ENCODE assay signal across 9 cellular contexts in genomic region chr13:113545455-113545930, GRCh38. TPM values are rescaled to one million over a fixed set of nuclear protein-coding genes. Genes with fewer than 3 reads are reported as not detected.
DNase-seq lines count a peak whose midpoint lies in the region; ATAC-seq and TF ChIP-seq lines count a peak whose summit lies in the region.
"Had no signal": no experiment of that assay in that cellular context is flagged by ENCODE, and none has a peak within 500 bp of the region (broad histone marks: within the 10 kb centered on the region; RNA-seq: fewer than 3 reads in every experiment).

No MANE protein-coding gene starts in this region.

- peaks cover 7% of the 10 kb centered on the region for H3K36me3 Mint-ChIP-seq in effector memory CD8-positive, alpha-beta T cell (ENCODE audit: insufficient read depth)

- DNase-seq in GM23248, result peak; percentile 56
- DNase-seq in astrocyte of the spinal cord (ENCODE audit: low read depth, low spot score), result peak; percentile 29
- DNase-seq in iris pigment epithelial cell (ENCODE audit: low read depth), result peak; percentile 50
- DNase-seq in skeletal muscle cell (ENCODE audit: low read depth), result peak; percentile 54
- DNase-seq in activated CD4-positive, CD25-positive, alpha-beta regulatory T cell (lab: John Stamatoyannopoulos, UW), result no peak
- no peak for DNase-seq in effector memory CD8-positive, alpha-beta T cell
- no peak for DNase-seq in KG1 (lab: John Stamatoyannopoulos, UW)
- no peak for DNase-seq in stimulated activated naive CD8-positive, alpha-beta T cell treated with anti-CD3 and anti-CD28 coated beads, Interleukin-15, amount 100 ng/mL, for 72 hours
- DNase-seq: MM.1S had no signal

- H3K4me1 Mint-ChIP-seq in effector memory CD8-positive, alpha-beta T cell (ENCODE audit: low read depth in 2 of 2), result peaks cover 7 to 12% of the 10 kb centered on the region in 2 donors
- H3K4me1 Mint-ChIP-seq in stimulated activated naive CD8-positive, alpha-beta T cell treated with anti-CD3 and anti-CD28 coated beads, Interleukin-15, amount 100 ng/mL, for 72 hours, result peaks cover 7% of the 10 kb centered on the region

- no peak overlapping the region for H3K4me3 ChIP-seq in GM23248
- H3K4me3 ChIP-seq in astrocyte of the spinal cord (ENCODE audit: low read depth, low read length), result no peak overlapping the region
- no peak overlapping the region for H3K4me3 ChIP-seq in skeletal muscle cell (ENCODE audit: low read depth, low read length)

- H3K79me2 ChIP-seq in GM23248 (ENCODE audit: insufficient read depth), result peaks cover 81% of the 10 kb centered on the region

- no peaks in the 10 kb centered on the region for H3F3A ChIP-seq in GM23248 (ENCODE audit: insufficient read depth)

- H3K27ac Mint-ChIP-seq in effector memory CD8-positive, alpha-beta T cell, result peak overlapping the region in 1 of 2 donors; percentile 69
- peak overlapping the region in 1 of 2 donors; percentile 88 for H3K27ac Mint-ChIP-seq in stimulated activated naive CD8-positive, alpha-beta T cell treated with anti-CD3 and anti-CD28 coated beads, Interleukin-15, amount 100 ng/mL, for 72 hours

- no peaks in the 10 kb centered on the region for H3K9me3 ChIP-seq in GM23248 (ENCODE audit: low read depth)

- H3K27ac ChIP-seq in GM23248, result no peak overlapping the region

- no peaks in the 10 kb centered on the region for H3K27me3 Mint-ChIP-seq in effector memory CD8-positive, alpha-beta T cell
- no peaks in the 10 kb centered on the region for H3K27me3 Mint-ChIP-seq in stimulated activated naive CD8-positive, alpha-beta T cell treated with anti-CD3 and anti-CD28 coated beads, Interleukin-15, amount 100 ng/mL, for 72 hours

- H3K27me3 ChIP-seq in GM23248 (replicated peaks; ENCODE audit: insufficient read depth), result no peaks in the 10 kb centered on the region

- H3K9me2 ChIP-seq in GM23248 (ENCODE audit: insufficient read depth), result no peaks in the 10 kb centered on the region

- no peaks in the 10 kb centered on the region for H4K20me1 ChIP-seq in GM23248 (ENCODE audit: insufficient read depth)

- in situ Hi-C loops in GM23248 (cut with MboI) (no loop called here), astrocyte of the spinal cord (cut with HindIII; ENCODE audit: low sequenced_read_pairs) (no loop called here)

- ATAC-seq in effector memory CD8-positive, alpha-beta T cell (replicated peaks), result no peak
- no peak for ATAC-seq in stimulated activated naive CD8-positive, alpha-beta T cell treated with anti-CD3 and anti-CD28 coated beads, Interleukin-15, amount 100 ng/mL, for 72 hours

- no peaks in the 10 kb centered on the region for H3K9me3 Mint-ChIP-seq in effector memory CD8-positive, alpha-beta T cell
- no peaks in the 10 kb centered on the region for H3K9me3 Mint-ChIP-seq in stimulated activated naive CD8-positive, alpha-beta T cell treated with anti-CD3 and anti-CD28 coated beads, Interleukin-15, amount 100 ng/mL, for 72 hours

- no peak overlapping the region for H2AFZ ChIP-seq in GM23248

- H3K4me1 ChIP-seq in GM23248 (ENCODE audit: insufficient read depth), result 0 out of 2 replicates have a peak, but pooled peaks cover 5% of the 10 kb centered on the region

- WGBS in GM23248 (ENCODE audit: low coverage in 1 of 2, low lambda C conversion rate in 2 of 2, missing lambda C conversion rate in 2 of 2), 2 experiments, result 63 to 74% methylated on average over 5 of the region's 5 CpGs

- H3K4me2 ChIP-seq in GM23248 (ENCODE audit: unreplicated experiment), result no peak overlapping the region

- TF ChIP-seq CTCF in astrocyte of the spinal cord (IDR thresholded peaks at IDR 0.05; ENCODE audit: low read depth, low read length), result no peak

- peaks cover 7% of the 10 kb centered on the region; the same call in 1 of the 2 replicates for H3K36me3 ChIP-seq in GM23248 (ENCODE audit: low read depth)

- no peak overlapping the region for H3K9ac ChIP-seq in GM23248

- H3K4me3 Mint-ChIP-seq in effector memory CD8-positive, alpha-beta T cell, result no peak overlapping the region
- H3K4me3 Mint-ChIP-seq in stimulated activated naive CD8-positive, alpha-beta T cell treated with anti-CD3 and anti-CD28 coated beads, Interleukin-15, amount 100 ng/mL, for 72 hours, result no peak overlapping the region

RNA-seq across cellular contexts. Expression of gene TFDP1, which starts 39.1 kb away (rescaled TPM):
- 59.6 and 74.8 TPM in 2 replicates for total RNA-seq in GM23248 (2014; rRNA removed; shearing (Covaris generic))
- 122 and 127 TPM in 2 replicates for polyA plus RNA-seq in GM23248 (2016; fragmentation: Nextera tagmentation; extraction: Ambion mirVana)

RNA-seq across cellular contexts. Expression of gene DCUN1D2, which starts 55.0 kb away (rescaled TPM):
- total RNA-seq in GM23248 (2014; rRNA removed; shearing (Covaris generic)), result 9.9 and 22.1 TPM in 2 replicates
- polyA plus RNA-seq in GM23248 (2016; fragmentation: Nextera tagmentation; extraction: Ambion mirVana), result 7.2 and 11.1 TPM in 2 replicates

Comparison
In these comparisons a context has a peak if more than half of its experiments do, and no peak if none do; other contexts are left out.
1. DNase-seq: peak in GM23248 (single experiment), astrocyte of the spinal cord (single experiment), iris pigment epithelial cell (single experiment) and skeletal muscle cell (single experiment); none in activated CD4-positive, CD25-positive, alpha-beta regulatory T cell (0 of 4), effector memory CD8-positive, alpha-beta T cell (0 of 3), KG1 (single experiment) and stimulated activated naive CD8-positive, alpha-beta T cell treated with anti-CD3 and anti-CD28 coated beads, Interleukin-15, amount 100 ng/mL, for 72 hours (0 of 2).